ENCODE assay signal across 8 cellular contexts in the genomic region with DNA sequence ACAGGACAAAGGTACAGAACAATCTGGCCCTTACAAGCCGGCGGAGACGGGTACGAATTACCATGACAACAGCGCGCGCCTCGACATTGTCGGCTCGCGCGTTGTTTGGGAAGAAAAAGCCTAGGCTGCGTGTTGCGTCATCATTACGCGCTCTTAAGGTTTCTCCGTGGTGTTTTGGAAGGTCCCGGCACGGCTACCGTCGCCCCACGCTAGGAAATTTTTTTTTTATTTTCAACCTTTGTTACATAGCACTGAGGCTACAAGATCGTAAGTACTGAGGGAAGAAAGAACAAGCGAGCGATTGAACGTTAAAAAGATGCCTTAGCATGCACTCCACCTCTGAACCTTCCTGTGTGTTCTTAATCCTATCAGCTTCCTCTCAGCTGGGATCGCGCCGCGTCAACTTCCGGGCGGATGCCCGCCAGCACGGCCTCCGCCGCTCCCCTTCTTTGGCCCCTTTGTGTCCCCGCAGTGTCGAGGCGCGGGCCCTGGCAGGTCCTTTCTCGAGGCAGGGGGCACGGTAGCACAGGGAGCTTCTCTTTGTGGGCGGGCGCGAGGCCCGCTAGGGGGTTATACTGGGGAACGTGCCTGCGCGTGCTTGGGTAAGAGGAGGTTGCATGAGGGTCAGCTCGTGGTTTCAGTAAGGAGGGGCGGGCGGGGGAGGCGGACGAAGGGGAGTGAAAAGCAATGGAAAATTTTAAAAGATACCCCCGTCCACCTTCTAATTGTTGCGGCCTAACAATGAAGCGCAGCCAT. TPM values are rescaled to one million over a fixed set of nuclear protein-coding genes. Genes with fewer than 3 reads are reported as not detected.
DNase-seq lines count a peak whose midpoint lies in the region; ATAC-seq and TF ChIP-seq lines count a peak whose summit lies in the region.

A gene with protein sequence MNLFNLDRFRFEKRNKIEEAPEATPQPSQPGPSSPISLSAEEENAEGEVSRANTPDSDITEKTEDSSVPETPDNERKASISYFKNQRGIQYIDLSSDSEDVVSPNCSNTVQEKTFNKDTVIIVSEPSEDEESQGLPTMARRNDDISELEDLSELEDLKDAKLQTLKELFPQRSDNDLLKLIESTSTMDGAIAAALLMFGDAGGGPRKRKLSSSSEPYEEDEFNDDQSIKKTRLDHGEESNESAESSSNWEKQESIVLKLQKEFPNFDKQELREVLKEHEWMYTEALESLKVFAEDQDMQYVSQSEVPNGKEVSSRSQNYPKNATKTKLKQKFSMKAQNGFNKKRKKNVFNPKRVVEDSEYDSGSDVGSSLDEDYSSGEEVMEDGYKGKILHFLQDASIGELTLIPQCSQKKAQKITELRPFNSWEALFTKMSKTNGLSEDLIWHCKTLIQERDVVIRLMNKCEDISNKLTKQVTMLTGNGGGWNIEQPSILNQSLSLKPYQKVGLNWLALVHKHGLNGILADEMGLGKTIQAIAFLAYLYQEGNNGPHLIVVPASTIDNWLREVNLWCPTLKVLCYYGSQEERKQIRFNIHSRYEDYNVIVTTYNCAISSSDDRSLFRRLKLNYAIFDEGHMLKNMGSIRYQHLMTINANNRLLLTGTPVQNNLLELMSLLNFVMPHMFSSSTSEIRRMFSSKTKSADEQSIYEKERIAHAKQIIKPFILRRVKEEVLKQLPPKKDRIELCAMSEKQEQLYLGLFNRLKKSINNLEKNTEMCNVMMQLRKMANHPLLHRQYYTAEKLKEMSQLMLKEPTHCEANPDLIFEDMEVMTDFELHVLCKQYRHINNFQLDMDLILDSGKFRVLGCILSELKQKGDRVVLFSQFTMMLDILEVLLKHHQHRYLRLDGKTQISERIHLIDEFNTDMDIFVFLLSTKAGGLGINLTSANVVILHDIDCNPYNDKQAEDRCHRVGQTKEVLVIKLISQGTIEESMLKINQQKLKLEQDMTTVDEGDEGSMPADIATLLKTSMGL (plus strand): TSS at position 397 of the 756 bp plus-strand sequence. CDS start 530 bp downstream, outside the sequence.

- H3K36me3 ChIP-seq in adipocyte (ENCODE audit: control insufficient read depth, insufficient read depth, low read length, severe bottlenecking) (peaks cover 31% of the 10 kb centered on the region), heart left ventricle (peaks cover 0 to 39% (median 30%) of the 10 kb centered on the region in 9 donors)

- no peaks in the 10 kb centered on the region for H3K9me3 Mint-ChIP-seq in type B pancreatic cell

- no peak for TF ChIP-seq POLR2A in heart left ventricle (IDR thresholded peaks at IDR 0.05)

- no peaks in the 10 kb centered on the region for H3K9me3 ChIP-seq in adipocyte (ENCODE audit: control insufficient read depth, low read length)
- peaks cover 0 to 6% (median under 1%) of the 10 kb centered on the region in 12 donors for H3K9me3 ChIP-seq in heart left ventricle

- peak within 1 kb of the TSS; percentile 99 for H3K4me3 Mint-ChIP-seq in type B pancreatic cell

- H3K4me1 Mint-ChIP-seq in type B pancreatic cell (ENCODE audit: unreplicated experiment): peaks cover 26% of the 10 kb centered on the region

- DNase-seq in NCI-H1436 (lab: John Stamatoyannopoulos, UW) (peak; percentile 92), T follicular helper cell (ENCODE audit: low read depth) (peak; percentile 84), adipocyte (ENCODE audit: low read depth) (peak; percentile 99), heart left ventricle (peak; percentile 90 to 95 (median 91)), pons (ENCODE audit: low spot score) (peak; percentile 91), type B pancreatic cell (ENCODE audit: extremely low spot score, unreplicated experiment) (peak; percentile 89)

- intact Hi-C loops in heart left ventricle (cut with DNase I): no loop called here

- ATAC-seq in HG02798 (IDR thresholded peaks at IDR 0.05; ENCODE audit: poor library complexity, unreplicated experiment): peak; percentile 96
- peak; percentile 93 to 97 (median 96) for ATAC-seq in heart left ventricle

- peak within 1 kb of the TSS; percentile 99 for H3K27ac Mint-ChIP-seq in type B pancreatic cell

- H3K4me1 ChIP-seq in adipocyte (ENCODE audit: control insufficient read depth, insufficient read depth, low read length): peaks cover 18% of the 10 kb centered on the region
- peaks cover 5 to 32% (median 19%) of the 10 kb centered on the region in 12 donors for H3K4me1 ChIP-seq in heart left ventricle

- H3K36me3 Mint-ChIP-seq in type B pancreatic cell: peaks cover 31% of the 10 kb centered on the region

- peak within 1 kb of the TSS; percentile 98 for H3K9ac ChIP-seq in adipocyte (ENCODE audit: low read length)

- H3K4me3 ChIP-seq in GM12875 (ENCODE audit: low read depth, low read length): peak within 1 kb of the TSS; percentile 68
- peak within 1 kb of the TSS; percentile 94 for H3K4me3 ChIP-seq in adipocyte (ENCODE audit: low read length)
- peak within 1 kb of the TSS; percentile 27 to 88 (median 80) for H3K4me3 ChIP-seq in heart left ventricle

- no peak for TF ChIP-seq CTCF in GM12875 (IDR thresholded peaks at IDR 0.05; ENCODE audit: borderline replicate concordance, insufficient read depth, low read depth, low read length)
- TF ChIP-seq CTCF in heart left ventricle (IDR thresholded peaks at IDR 0.05): no peak
- no peak for TF ChIP-seq CTCF in type B pancreatic cell (conservative IDR thresholded peaks at IDR 0.05)

- 0 to 1% (median 1%) methylated on average over 57 of the region's 57 CpGs for WGBS in heart left ventricle, 4 donors

- H3K27me3 Mint-ChIP-seq in type B pancreatic cell: no peaks in the 10 kb centered on the region

- H3K27ac ChIP-seq in heart left ventricle: peak within 1 kb of the TSS; percentile 83 to 96 (median 89)

- no peaks in the 10 kb centered on the region for H3K27me3 ChIP-seq in adipocyte (replicated peaks; ENCODE audit: control insufficient read depth, insufficient read depth, low read length)
- no peaks in the 10 kb centered on the region for H3K27me3 ChIP-seq in heart left ventricle

RNA-seq across cellular contexts. Expression of the gene that starts here (rescaled TPM):
- 10 to 100 TPM in 4 of 9 donors, 1 to 10 TPM in 5; 7.3 to 14.0 (median 9.8) TPM for total RNA-seq in heart left ventricle
- polyA plus RNA-seq in heart left ventricle: 1 to 10 TPM; 3.7 to 7.5 TPM
- total RNA-seq in type B pancreatic cell (ENCODE audit: low replicate concordance): 36.6 and 52.3 TPM in 2 replicates

Comparison
In these comparisons a context has a peak if more than half of its experiments do, and no peak if none do; other contexts are left out.
1. Peak in every context shown above with its lines: DNase-seq, ATAC-seq, H3K4me3 ChIP-seq and H3K27ac ChIP-seq.